Comparison of ENCODE assay signal across 10 cellular contexts in the genomic region with DNA sequence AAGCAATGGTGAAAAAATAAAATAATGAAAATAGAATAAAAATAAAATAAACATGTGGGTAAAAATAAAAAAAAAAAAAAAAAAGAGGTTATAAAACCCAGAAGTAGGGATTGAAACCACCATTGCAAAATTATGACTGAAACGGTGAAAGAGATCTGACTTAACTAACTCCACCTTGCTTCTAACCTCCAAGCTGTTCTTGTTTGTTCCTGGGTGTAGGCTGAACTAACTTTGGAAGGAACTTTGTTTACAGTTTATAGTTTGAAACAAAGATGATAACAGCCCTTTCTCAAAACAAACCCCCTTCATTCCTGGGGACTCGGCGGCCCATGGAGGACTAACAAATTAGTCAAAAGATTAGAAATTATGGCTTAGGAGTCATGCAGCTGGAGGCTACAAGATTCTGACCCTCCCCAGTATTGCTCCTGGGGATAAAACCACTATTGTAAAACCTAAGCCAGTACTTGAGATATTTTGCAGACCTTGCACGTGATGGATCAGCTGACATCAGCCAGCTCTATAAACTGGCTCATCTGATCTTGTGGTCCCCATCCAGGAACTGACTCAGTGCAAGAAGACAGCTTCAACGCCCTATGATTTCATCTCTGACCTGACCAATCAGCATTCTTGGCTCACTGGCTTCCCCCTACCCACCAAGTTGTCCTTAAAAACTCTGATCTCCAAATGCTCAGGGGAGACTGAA.
A peak's percentile ranks its signal among the peaks of the same experiment; 100 is the strongest.
DNase-seq lines count a peak whose midpoint lies in the region; ATAC-seq, FAIRE-seq and TF ChIP-seq lines count a peak whose summit lies in the region.
"Had no signal": no experiment of that assay in that cellular context is flagged by ENCODE, and none has a peak within 500 bp of the region (broad histone marks: within the 10 kb centered on the region; RNA-seq: fewer than 3 reads in every experiment).

No MANE protein-coding gene starts in this region.

- H3K4me3 ChIP-seq in AG09309 (ENCODE audit: control insufficient read depth, low read depth, low read length) (no peak overlapping the region), HEK293 (ENCODE audit: low read depth, low read length) (no peak overlapping the region)
- H3K4me3 ChIP-seq: body of pancreas, suprapubic skin had no signal

- no peaks in the 10 kb centered on the region for H3K9me3 ChIP-seq in HEK293 (ENCODE audit: control insufficient read depth, insufficient read depth, low read depth, low read length)
- H3K9me3 ChIP-seq: body of pancreas, suprapubic skin had no signal

- no peak overlapping the region for H3K27ac Mint-ChIP-seq in activated naive CD4-positive, alpha-beta T cell treated with anti-CD3 and anti-CD28 coated beads, Interleukin-2, amount 10 ng/mL, durations not matched to agents 7 days and 5 days

- POLR2A ChIA-PET in HEK293 (lab: Yijun Ruan, JAX): no interaction called here

- DNase-seq in AG09309 (ENCODE audit: low read depth) (peak; percentile 18), DMS53 treated with DMSO at 0.1 percent for 48 hours (lab: John Stamatoyannopoulos, UW; ENCODE audit: unreplicated experiment) (no peak)
- peak; percentile 23 for DNase-seq in activated naive CD4-positive, alpha-beta T cell treated with anti-CD3 and anti-CD28 coated beads, Interleukin-2, amount 10 ng/mL, durations not matched to agents 7 days and 5 days
- DNase-seq in activated effector memory CD4-positive, alpha-beta T cell treated with Interleukin-2 at 50 U/mL for 16 hours: no peak

- ATAC-seq in GM19397 (IDR thresholded peaks at IDR 0.05; ENCODE audit: unreplicated experiment) (no peak), GM19035 (IDR thresholded peaks at IDR 0.05; ENCODE audit: unreplicated experiment) (no peak)
- ATAC-seq: body of pancreas had no signal

- H3K27me3 Mint-ChIP-seq in activated naive CD4-positive, alpha-beta T cell treated with anti-CD3 and anti-CD28 coated beads, Interleukin-2, amount 10 ng/mL, durations not matched to agents 7 days and 5 days: no peaks in the 10 kb centered on the region

- H3K36me3 Mint-ChIP-seq in activated naive CD4-positive, alpha-beta T cell treated with anti-CD3 and anti-CD28 coated beads, Interleukin-2, amount 10 ng/mL, durations not matched to agents 7 days and 5 days: peaks cover 53% of the 10 kb centered on the region

- peaks cover 2% of the 10 kb centered on the region for H3K9me3 Mint-ChIP-seq in activated naive CD4-positive, alpha-beta T cell treated with anti-CD3 and anti-CD28 coated beads, Interleukin-2, amount 10 ng/mL, durations not matched to agents 7 days and 5 days

- peaks cover 12% of the 10 kb centered on the region for H3K4me1 Mint-ChIP-seq in activated naive CD4-positive, alpha-beta T cell treated with anti-CD3 and anti-CD28 coated beads, Interleukin-2, amount 10 ng/mL, durations not matched to agents 7 days and 5 days

- H3K36me3 ChIP-seq in HEK293 (ENCODE audit: control insufficient read depth in 2 of 2, insufficient read depth in 1 of 2, low read length in 2 of 2): no peaks in the 10 kb centered on the region
- H3K36me3 ChIP-seq: suprapubic skin had no signal

- TF ChIP-seq CTCF in AG09309 (IDR thresholded peaks at IDR 0.05; ENCODE audit: control insufficient read depth, insufficient read depth, low read depth, low read length, missing control alignments) (no peak), HEK293 (tag by site-specific recombination; IDR thresholded peaks at IDR 0.05) (no peak)

- peaks cover 9% of the 10 kb centered on the region; the same call in 1 of the 2 replicates for H3K4me1 ChIP-seq in HEK293 (ENCODE audit: control insufficient read depth, insufficient read depth, low read length)
- H3K4me1 ChIP-seq: body of pancreas had no signal

- FAIRE-seq in islet of Langerhans (lab: Jason Lieb, UNC): peak; percentile 87

- no peak overlapping the region for H3K27ac ChIP-seq in HEK293 (ENCODE audit: extremely low read depth, low read depth, low read length)
- H3K27ac ChIP-seq: body of pancreas, suprapubic skin had no signal

- no peak overlapping the region for H3K4me3 Mint-ChIP-seq in activated naive CD4-positive, alpha-beta T cell treated with anti-CD3 and anti-CD28 coated beads, Interleukin-2, amount 10 ng/mL, durations not matched to agents 7 days and 5 days

- CTCF ChIA-PET in HEK293 (lab: Yijun Ruan, JAX): interaction anchor here (0.7 kb wide), 1 partner anchor 115 kb away, joined by 4 read pairs; no protein-coding TSS in a partner anchor
- CTCF ChIA-PET in activated naive CD4-positive, alpha-beta T cell treated with anti-CD3 and anti-CD28 coated beads, Interleukin-2, amount 10 ng/mL, durations not matched to agents 7 days and 5 days (lab: Charles Lee): no interaction called here

TF ChIP-seq in HEK293, 187 proteins besides CTCF, POLR2A, EP300 and RAD21 (continues in another document):
- TF ChIP-seq ZNF629 (tag by site-specific recombination; IDR thresholded peaks at IDR 0.05): peak; percentile 85
- peak; percentile 70 for TF ChIP-seq ZBTB17 (tag by site-specific recombination; IDR thresholded peaks at IDR 0.05)
- peak; percentile 61; the same call in 1 of the 2 replicates for TF ChIP-seq ZNF24 (tag by site-specific recombination; IDR thresholded peaks at IDR 0.05)
- TF ChIP-seq ZBTB21 (tag by site-specific recombination; IDR thresholded peaks at IDR 0.05): peak; percentile 49; the same call in 1 of the 2 replicates
- TF ChIP-seq, protein P1, sequence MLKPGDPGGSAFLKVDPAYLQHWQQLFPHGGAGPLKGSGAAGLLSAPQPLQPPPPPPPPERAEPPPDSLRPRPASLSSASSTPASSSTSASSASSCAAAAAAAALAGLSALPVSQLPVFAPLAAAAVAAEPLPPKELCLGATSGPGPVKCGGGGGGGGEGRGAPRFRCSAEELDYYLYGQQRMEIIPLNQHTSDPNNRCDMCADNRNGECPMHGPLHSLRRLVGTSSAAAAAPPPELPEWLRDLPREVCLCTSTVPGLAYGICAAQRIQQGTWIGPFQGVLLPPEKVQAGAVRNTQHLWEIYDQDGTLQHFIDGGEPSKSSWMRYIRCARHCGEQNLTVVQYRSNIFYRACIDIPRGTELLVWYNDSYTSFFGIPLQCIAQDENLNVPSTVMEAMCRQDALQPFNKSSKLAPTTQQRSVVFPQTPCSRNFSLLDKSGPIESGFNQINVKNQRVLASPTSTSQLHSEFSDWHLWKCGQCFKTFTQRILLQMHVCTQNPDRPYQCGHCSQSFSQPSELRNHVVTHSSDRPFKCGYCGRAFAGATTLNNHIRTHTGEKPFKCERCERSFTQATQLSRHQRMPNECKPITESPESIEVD (tag by site-specific recombination; IDR thresholded peaks at IDR 0.05): 0 out of 2 replicates have a peak, but pooled peaks have one; percentile 25
- peak; percentile 59; the same call in 1 of the 2 replicates for TF ChIP-seq ZFP69B (tag by site-specific recombination; IDR thresholded peaks at IDR 0.05)
- TF ChIP-seq, protein P2, sequence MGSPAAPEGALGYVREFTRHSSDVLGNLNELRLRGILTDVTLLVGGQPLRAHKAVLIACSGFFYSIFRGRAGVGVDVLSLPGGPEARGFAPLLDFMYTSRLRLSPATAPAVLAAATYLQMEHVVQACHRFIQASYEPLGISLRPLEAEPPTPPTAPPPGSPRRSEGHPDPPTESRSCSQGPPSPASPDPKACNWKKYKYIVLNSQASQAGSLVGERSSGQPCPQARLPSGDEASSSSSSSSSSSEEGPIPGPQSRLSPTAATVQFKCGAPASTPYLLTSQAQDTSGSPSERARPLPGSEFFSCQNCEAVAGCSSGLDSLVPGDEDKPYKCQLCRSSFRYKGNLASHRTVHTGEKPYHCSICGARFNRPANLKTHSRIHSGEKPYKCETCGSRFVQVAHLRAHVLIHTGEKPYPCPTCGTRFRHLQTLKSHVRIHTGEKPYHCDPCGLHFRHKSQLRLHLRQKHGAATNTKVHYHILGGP (tag by site-specific recombination; IDR thresholded peaks at IDR 0.05): 0 out of 2 replicates have a peak, but pooled peaks have one; percentile 8
- TF ChIP-seq HOXC10 (CRISPR knock-in tag; IDR thresholded peaks at IDR 0.05): no peak
- no peak for TF ChIP-seq BCL11A (tag by site-specific recombination; IDR thresholded peaks at IDR 0.05; ENCODE audit: low read depth)
- no peak for TF ChIP-seq RBAK (tag by site-specific recombination; IDR thresholded peaks at IDR 0.05)
- no peak for TF ChIP-seq ZNF114 (tag by site-specific recombination; IDR thresholded peaks at IDR 0.05)
- no peak for TF ChIP-seq ZNF341 (tag by site-specific recombination; IDR thresholded peaks at IDR 0.05; ENCODE audit: low read depth)
- TF ChIP-seq, protein P3, sequence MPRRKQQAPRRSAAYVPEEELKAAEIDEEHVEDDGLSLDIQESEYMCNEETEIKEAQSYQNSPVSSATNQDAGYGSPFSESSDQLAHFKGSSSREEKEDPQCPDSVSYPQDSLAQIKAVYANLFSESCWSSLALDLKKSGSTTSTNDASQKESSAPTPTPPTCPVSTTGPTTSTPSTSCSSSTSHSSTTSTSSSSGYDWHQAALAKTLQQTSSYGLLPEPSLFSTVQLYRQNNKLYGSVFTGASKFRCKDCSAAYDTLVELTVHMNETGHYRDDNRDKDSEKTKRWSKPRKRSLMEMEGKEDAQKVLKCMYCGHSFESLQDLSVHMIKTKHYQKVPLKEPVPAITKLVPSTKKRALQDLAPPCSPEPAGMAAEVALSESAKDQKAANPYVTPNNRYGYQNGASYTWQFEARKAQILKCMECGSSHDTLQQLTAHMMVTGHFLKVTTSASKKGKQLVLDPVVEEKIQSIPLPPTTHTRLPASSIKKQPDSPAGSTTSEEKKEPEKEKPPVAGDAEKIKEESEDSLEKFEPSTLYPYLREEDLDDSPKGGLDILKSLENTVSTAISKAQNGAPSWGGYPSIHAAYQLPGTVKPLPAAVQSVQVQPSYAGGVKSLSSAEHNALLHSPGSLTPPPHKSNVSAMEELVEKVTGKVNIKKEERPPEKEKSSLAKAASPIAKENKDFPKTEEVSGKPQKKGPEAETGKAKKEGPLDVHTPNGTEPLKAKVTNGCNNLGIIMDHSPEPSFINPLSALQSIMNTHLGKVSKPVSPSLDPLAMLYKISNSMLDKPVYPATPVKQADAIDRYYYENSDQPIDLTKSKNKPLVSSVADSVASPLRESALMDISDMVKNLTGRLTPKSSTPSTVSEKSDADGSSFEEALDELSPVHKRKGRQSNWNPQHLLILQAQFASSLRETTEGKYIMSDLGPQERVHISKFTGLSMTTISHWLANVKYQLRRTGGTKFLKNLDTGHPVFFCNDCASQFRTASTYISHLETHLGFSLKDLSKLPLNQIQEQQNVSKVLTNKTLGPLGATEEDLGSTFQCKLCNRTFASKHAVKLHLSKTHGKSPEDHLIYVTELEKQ (tag by site-specific recombination; IDR thresholded peaks at IDR 0.05; ENCODE audit: borderline replicate concordance): peak; percentile 31; the same call in 1 of the 2 replicates
- TF ChIP-seq ZNF510 (tag by site-specific recombination; IDR thresholded peaks at IDR 0.05; ENCODE audit: insufficient replicate concordance): no peak
- 0 out of 2 replicates have a peak, but pooled peaks have one; percentile 20 for TF ChIP-seq ZNF660 (tag by site-specific recombination; IDR thresholded peaks at IDR 0.05)

Comparison
In these comparisons a context has a peak if more than half of its experiments do, and no peak if none do; other contexts are left out.
1. DNase-seq: peak in AG09309 (single experiment) and activated naive CD4-positive, alpha-beta T cell treated with anti-CD3 and anti-CD28 coated beads, Interleukin-2, amount 10 ng/mL, durations not matched to agents 7 days and 5 days (single experiment); none in activated effector memory CD4-positive, alpha-beta T cell treated with Interleukin-2 at 50 U/mL for 16 hours (single experiment) and DMS53 treated with DMSO at 0.1 percent for 48 hours (single experiment).